1 cellular context compared by ENCODE assay signal in the genomic region with DNA sequence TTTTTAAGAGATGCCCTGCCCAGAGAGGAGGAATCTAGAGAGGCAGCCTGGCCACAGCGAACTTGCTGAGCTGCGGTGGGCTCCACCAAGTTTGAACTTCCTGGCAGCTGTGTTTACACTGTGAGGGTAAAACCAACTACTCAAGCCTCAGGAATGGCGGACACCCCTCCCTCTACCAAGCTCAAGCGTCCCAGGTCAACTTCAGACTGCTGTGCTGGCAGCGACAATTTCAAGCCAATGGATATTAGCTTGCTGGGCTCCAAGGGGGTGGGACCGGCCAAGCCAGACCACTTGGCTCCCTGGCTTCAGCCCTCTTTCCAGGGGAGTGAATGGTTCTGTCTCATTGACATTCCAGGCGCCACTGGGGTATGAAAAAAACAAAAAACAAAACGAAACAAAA.
A peak's percentile ranks its signal among the peaks of the same experiment; 100 is the strongest.
TF ChIP-seq lines count a peak whose summit lies in the region.

No MANE protein-coding gene starts in this region.

TF ChIP-seq in HepG2, 621 proteins besides CTCF, POLR2A, EP300 and RAD21 (continued from another document):
- TF ChIP-seq, protein P1, sequence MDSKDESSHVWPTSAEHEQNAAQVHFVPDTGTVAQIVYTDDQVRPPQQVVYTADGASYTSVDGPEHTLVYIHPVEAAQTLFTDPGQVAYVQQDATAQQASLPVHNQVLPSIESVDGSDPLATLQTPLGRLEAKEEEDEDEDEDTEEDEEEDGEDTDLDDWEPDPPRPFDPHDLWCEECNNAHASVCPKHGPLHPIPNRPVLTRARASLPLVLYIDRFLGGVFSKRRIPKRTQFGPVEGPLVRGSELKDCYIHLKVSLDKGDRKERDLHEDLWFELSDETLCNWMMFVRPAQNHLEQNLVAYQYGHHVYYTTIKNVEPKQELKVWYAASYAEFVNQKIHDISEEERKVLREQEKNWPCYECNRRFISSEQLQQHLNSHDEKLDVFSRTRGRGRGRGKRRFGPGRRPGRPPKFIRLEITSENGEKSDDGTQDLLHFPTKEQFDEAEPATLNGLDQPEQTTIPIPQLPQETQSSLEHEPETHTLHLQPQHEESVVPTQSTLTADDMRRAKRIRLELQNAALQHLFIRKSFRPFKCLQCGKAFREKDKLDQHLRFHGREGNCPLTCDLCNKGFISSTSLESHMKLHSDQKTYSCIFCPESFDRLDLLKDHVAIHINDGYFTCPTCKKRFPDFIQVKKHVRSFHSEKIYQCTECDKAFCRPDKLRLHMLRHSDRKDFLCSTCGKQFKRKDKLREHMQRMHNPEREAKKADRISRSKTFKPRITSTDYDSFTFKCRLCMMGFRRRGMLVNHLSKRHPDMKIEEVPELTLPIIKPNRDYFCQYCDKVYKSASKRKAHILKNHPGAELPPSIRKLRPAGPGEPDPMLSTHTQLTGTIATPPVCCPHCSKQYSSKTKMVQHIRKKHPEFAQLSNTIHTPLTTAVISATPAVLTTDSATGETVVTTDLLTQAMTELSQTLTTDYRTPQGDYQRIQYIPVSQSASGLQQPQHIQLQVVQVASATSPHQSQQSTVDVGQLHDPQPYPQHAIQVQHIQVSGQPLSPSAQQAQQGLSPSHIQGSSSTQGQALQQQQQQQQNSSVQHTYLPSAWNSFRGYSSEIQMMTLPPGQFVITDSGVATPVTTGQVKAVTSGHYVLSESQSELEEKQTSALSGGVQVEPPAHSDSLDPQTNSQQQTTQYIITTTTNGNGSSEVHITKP (CRISPR knock-in tag; IDR thresholded peaks at IDR 0.05; ENCODE audit: low read depth) = peak; percentile 86
- no peak for TF ChIP-seq GABPA (IDR thresholded peaks at IDR 0.05; ENCODE audit: low read depth, low read length)
- no peak for TF ChIP-seq GABPA (CRISPR knock-in tag; IDR thresholded peaks at IDR 0.05; ENCODE audit: low read depth)
- TF ChIP-seq, protein P2, sequence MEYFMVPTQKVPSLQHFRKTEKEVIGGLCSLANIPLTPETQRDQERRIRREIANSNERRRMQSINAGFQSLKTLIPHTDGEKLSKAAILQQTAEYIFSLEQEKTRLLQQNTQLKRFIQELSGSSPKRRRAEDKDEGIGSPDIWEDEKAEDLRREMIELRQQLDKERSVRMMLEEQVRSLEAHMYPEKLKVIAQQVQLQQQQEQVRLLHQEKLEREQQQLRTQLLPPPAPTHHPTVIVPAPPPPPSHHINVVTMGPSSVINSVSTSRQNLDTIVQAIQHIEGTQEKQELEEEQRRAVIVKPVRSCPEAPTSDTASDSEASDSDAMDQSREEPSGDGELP (IDR thresholded peaks at IDR 0.05; ENCODE audit: borderline replicate concordance, low read depth) = peak; percentile 73; the same call in 1 of the 2 replicates
- TF ChIP-seq FOXA1 (IDR thresholded peaks at IDR 0.05) = no peak
- TF ChIP-seq FOXA1 (CRISPR knock-in tag; IDR thresholded peaks at IDR 0.05) = peak; percentile 51; the same call in 1 of the 2 replicates
